In genomic region chr19:55621673-55622231, GRCh38 we compare ENCODE assay signal across 24 cellular contexts. TPM values are rescaled to one million over a fixed set of nuclear protein-coding genes. Genes with fewer than 3 reads are reported as not detected.
DNase-seq lines count a peak whose midpoint lies in the region; ATAC-seq, FAIRE-seq and TF ChIP-seq lines count a peak whose summit lies in the region.
"Had no signal": no experiment of that assay in that cellular context is flagged by ENCODE, and none has a peak within 500 bp of the region (broad histone marks: within the 10 kb centered on the region; RNA-seq: fewer than 3 reads in every experiment).

No MANE protein-coding gene starts in this region.

- POLR2A ChIA-PET in HepG2 (lab: Yijun Ruan, JAX), result interaction anchor here (0.7 kb wide), 1 partner anchor 13 kb away, joined by 3 read pairs; no protein-coding TSS in a partner anchor

- H2AFZ ChIP-seq in HepG2 (ENCODE audit: low read length), result no peak overlapping the region
- H2AFZ ChIP-seq: GM23248 had no signal

- H3K36me3 ChIP-seq in HepG2 (replicated peaks in 1 of 2; ENCODE audit: control insufficient read depth in 1 of 2, insufficient read depth in 2 of 2, low read length in 2 of 2) (peaks cover 1 to 3% of the 10 kb centered on the region in 2 experiments; a peak in 1 of 5 replicates), small intestine (ENCODE audit: control insufficient read depth in 2 of 2, insufficient read depth in 2 of 2, low read length in 2 of 2) (peaks cover 0 to 1% of the 10 kb centered on the region in 2 donors)

- no peaks in the 10 kb centered on the region for H3K27me3 ChIP-seq in right cardiac atrium (ENCODE audit: control insufficient read depth, insufficient read depth)
- no peaks in the 10 kb centered on the region for H3K27me3 ChIP-seq in HepG2 (ENCODE audit: control insufficient read depth in 1 of 2, insufficient read depth in 2 of 2, low read length in 2 of 2)
- no peaks in the 10 kb centered on the region for H3K27me3 ChIP-seq in small intestine (ENCODE audit: control insufficient read depth in 2 of 2, insufficient read depth in 2 of 2, low read length in 2 of 2)

- TF ChIP-seq CTCF in HepG2 (CRISPR knock-in tag; IDR thresholded peaks at IDR 0.05), result no peak

- CTCF ChIA-PET in HepG2 (lab: Yijun Ruan, JAX; ENCODE audit: low intra/inter-chr PET ratio, low total read pairs), result no interaction called here

- BruUV-seq in HepG2 (replicated peaks; lab: Mats Ljungman, UMichigan), result no TSS peak

- FAIRE-seq in HepG2 (lab: Jason Lieb, UNC) (no peak), small intestine (lab: Jason Lieb, UNC) (no peak)
- FAIRE-seq: GM12892, GM19239, RCC 7860 had no signal

- no peaks in the 10 kb centered on the region for H3K9me3 ChIP-seq in right cardiac atrium (ENCODE audit: control insufficient read depth, low read length)
- no peaks in the 10 kb centered on the region for H3K9me3 ChIP-seq in HepG2 (ENCODE audit: low read length)
- no peaks in the 10 kb centered on the region for H3K9me3 ChIP-seq in small intestine (ENCODE audit: control insufficient read depth, low read depth)

- no peak for TF ChIP-seq POLR2A in HepG2 (IDR thresholded peaks at IDR 0.05; ENCODE audit: insufficient read depth in 1 of 2, low read depth in 2 of 2, low read length in 2 of 2)

- peaks cover 4% of the 10 kb centered on the region for H3K79me2 ChIP-seq in HepG2 (ENCODE audit: insufficient read depth, low read length)

- peaks cover 14% of the 10 kb centered on the region; the same call in 1 of the 2 replicates for H4K20me1 ChIP-seq in HepG2 (ENCODE audit: insufficient read depth, low read length)

- intact Hi-C loops in right cardiac atrium (cut with DNase I), result no loop called here
- intact Hi-C loops in left cardiac atrium (cut with DNase I), result no loop called here
- intact Hi-C loops in HepG2 (cut with micrococcal nuclease; ENCODE audit: unreplicated experiment), result no loop called here
- intact Hi-C loops in sciatic nerve (cut with DNase I), result no loop called here

- H3K4me2 ChIP-seq in HepG2 (ENCODE audit: low read depth, low read length), result no peak overlapping the region

- no peak for TF ChIP-seq EP300 in HepG2 (IDR thresholded peaks at IDR 0.05; ENCODE audit: low read depth in 2 of 2, low read length in 2 of 2)
- no peak for TF ChIP-seq EP300 in HepG2 (CRISPR knock-in tag; IDR thresholded peaks at IDR 0.05; ENCODE audit: borderline replicate concordance)

- DNase-seq in right cardiac atrium (peak; percentile 39 to 74 (median 71)), left cardiac atrium (no peak), HepG2 (ENCODE audit: low spot score) (no peak), sciatic nerve (ENCODE audit: low spot score) (peak; percentile 68), mucosa of gallbladder (ENCODE audit: low spot score) (no peak), NCI-H69 (lab: John Stamatoyannopoulos, UW) (no peak), small intestine (no peak)
- no peak for DNase-seq in stimulated activated CD4-positive, alpha-beta T cell treated with anti-CD3 and anti-CD28 coated beads, Interleukin-2, amount 100 ng/mL, for 24 hours
- DNase-seq: 8988T; ACHN; CD4-positive, CD25-positive, alpha-beta regulatory T cell; DMS153; DND-41; GM23248; H9; Kasumi-1; NCI-H1105; NCI-H1436 treated with DMSO at 0.1 percent for 48 hours; NCI-H187 treated with DMSO at 0.1 percent for 48 hours; NCI-H524; NCI-H774 had no signal

- H3K4me3 ChIP-seq in right cardiac atrium (ENCODE audit: low read length) (no peak overlapping the region), HepG2 (replicated peaks in 1 of 3; ENCODE audit: insufficient read depth in 1 of 3, low read depth in 2 of 3, low read length in 3 of 3) (no peak overlapping the region), small intestine (ENCODE audit: low read depth in 1 of 2, low read length in 2 of 2) (no peak overlapping the region)
- H3K4me3 ChIP-seq: GM23248 had no signal

- no peak for TF ChIP-seq RAD21 in HepG2 (CRISPR knock-in tag; IDR thresholded peaks at IDR 0.05)

- in situ Hi-C loops in HepG2 (cut with HindIII; ENCODE audit: extremely low pct_ligation_motif_present, low pct_unique_long_range_greater_than_20kb), result no loop called here

- H3K9ac ChIP-seq in HepG2 (ENCODE audit: insufficient read depth, low read depth, low read length), result no peak overlapping the region
- H3K9ac ChIP-seq: GM23248 had no signal

- H3K27ac ChIP-seq in right cardiac atrium (ENCODE audit: low read length), result no peak overlapping the region
- no peak overlapping the region for H3K27ac ChIP-seq in HepG2 (ENCODE audit: extremely low read length, insufficient read depth, low read length)
- H3K27ac ChIP-seq in small intestine (ENCODE audit: low read depth in 1 of 2, low read length in 1 of 2), result no peak overlapping the region
- H3K27ac ChIP-seq: GM23248 had no signal

- H3K4me1 ChIP-seq in right cardiac atrium (ENCODE audit: control insufficient read depth, insufficient read depth, low read length) (no peaks in the 10 kb centered on the region), HepG2 (ENCODE audit: insufficient read depth, low read length) (peaks cover 31% of the 10 kb centered on the region), small intestine (ENCODE audit: control insufficient read depth in 2 of 2, insufficient read depth in 1 of 2, low read depth in 1 of 2, low read length in 1 of 2) (peaks cover 4 to 5% of the 10 kb centered on the region in 2 donors)

- whole genome bisulfite sequencing in right cardiac atrium, result 94% methylated on average over 55 of the region's 55 CpGs
- 97% methylated on average over 40 of the region's 55 CpGs for WGBS in HepG2 (ENCODE audit: low lambda C conversion rate)
- WGBS in small intestine, 3 donors, result 95 to 97% (median 96%) methylated on average over 53 to 55 of the region's 55 CpGs

- ATAC-seq in right cardiac atrium (no peak), left cardiac atrium (no peak), HepG2 (no peak), sciatic nerve (no peak)

RNA-seq across cellular contexts. Expression of gene ZNF784, which starts 2.6 kb away (rescaled TPM):
- total RNA-seq in right cardiac atrium (10 to 100 TPM; 11.5 to 16.3 (median 13.3) TPM), left cardiac atrium (10 to 100 TPM; 11.1 to 11.7 TPM), HepG2 (2016; rRNA removed; fragmentation: Illumina TruSeq; extraction: Trizol) (4.0 and 4.2 TPM in 2 replicates), sciatic nerve (4.0 TPM), mucosa of gallbladder (13.0 TPM)
- polyA plus RNA-seq in right cardiac atrium (13.0 TPM), HepG2 (2011; rRNA removed) (4.1 and 5.1 TPM in 2 replicates), small intestine (10 to 100 TPM in 2 of 3 donors, 1 to 10 TPM in 1; 9.5 to 11.9 (median 10.1) TPM)
- total RNA-seq in HepG2 (2016; cell fraction: cytosol; rRNA removed; fragmentation: Illumina TruSeq; extraction: Trizol; ENCODE audit: low read depth), result 1.1 and 1.3 TPM in 2 replicates
- 3.2 and 4.6 TPM in 2 replicates for total RNA-seq in HepG2 (2016; cell fraction: insoluble cytoplasmic fraction; rRNA removed; fragmentation: Illumina TruSeq; extraction: Trizol)
- 3.3 and 3.7 TPM in 2 replicates for total RNA-seq in HepG2 (2016; cell fraction: membrane; rRNA removed; fragmentation: Illumina TruSeq; extraction: Trizol)
- total RNA-seq in HepG2 (2016; cell fraction: nucleus; rRNA removed; fragmentation: Illumina TruSeq; extraction: Trizol), result 1.9 and 2.1 TPM in 2 replicates
- 2.9 and 3.0 TPM in 2 replicates for polyA plus RNA-seq in HepG2 (2011; cell fraction: cytosol; rRNA removed)
- polyA plus RNA-seq in HepG2 (2011; cell fraction: nucleus; rRNA removed), result 9.8 and 12.0 TPM in 2 replicates
- polyA plus RNA-seq in HepG2 (2012), result 4.6 and 5.3 TPM in 2 replicates
- polyA plus RNA-seq in HepG2 (2016; cell fraction: cytosol; fragmentation: Illumina TruSeq; extraction: Trizol; ENCODE audit: low read depth), result 1.1 and 1.2 TPM in 2 replicates
- 4.7 and 4.8 TPM in 2 replicates for polyA plus RNA-seq in HepG2 (2016; cell fraction: insoluble cytoplasmic fraction; fragmentation: Illumina TruSeq; extraction: Trizol; ENCODE audit: low read depth)
- polyA plus RNA-seq in HepG2 (2016; cell fraction: membrane; fragmentation: Illumina TruSeq; extraction: Trizol; ENCODE audit: low read depth), result 1.6 and 1.9 TPM in 2 replicates
- polyA plus RNA-seq in HepG2 (2016; cell fraction: nucleus; fragmentation: Illumina TruSeq; extraction: Trizol; ENCODE audit: insufficient read depth, low read depth), result 4.1 and 5.8 TPM in 2 replicates
- 2.9 and 8.2 TPM in 2 replicates for polyA minus RNA-seq in HepG2 (2011; rRNA and poly(A)+ RNA removed; ENCODE audit: low replicate concordance)
- polyA minus RNA-seq in HepG2 (2011; cell fraction: cytosol; rRNA and poly(A)+ RNA removed), result 1.7 and 2.9 TPM in 2 replicates
- polyA minus RNA-seq in HepG2 (2011; cell fraction: nucleus; rRNA and poly(A)+ RNA removed), result 4.8 and 5.4 TPM in 2 replicates

RNA-seq across cellular contexts. Expression of gene ZNF865, which starts 16.3 kb away (rescaled TPM):
- total RNA-seq in right cardiac atrium (10 to 100 TPM; 19.4 to 20.8 (median 20.2) TPM), left cardiac atrium (10 to 100 TPM; 16.2 to 20.2 TPM), HepG2 (2016; rRNA removed; fragmentation: Illumina TruSeq; extraction: Trizol) (0.93 and 1.0 TPM in 2 replicates), sciatic nerve (15.9 TPM), mucosa of gallbladder (21.6 TPM)
- polyA plus RNA-seq in right cardiac atrium (17.2 TPM), HepG2 (2011; rRNA removed) (1.0 and 1.5 TPM in 2 replicates), small intestine (1 to 10 TPM; 4.0 to 6.8 (median 4.3) TPM)
- 0.26 and 0.30 TPM in 2 replicates for total RNA-seq in HepG2 (2016; cell fraction: cytosol; rRNA removed; fragmentation: Illumina TruSeq; extraction: Trizol; ENCODE audit: low read depth)
- total RNA-seq in HepG2 (2016; cell fraction: insoluble cytoplasmic fraction; rRNA removed; fragmentation: Illumina TruSeq; extraction: Trizol), result 0.83 and 0.93 TPM in 2 replicates
- total RNA-seq in HepG2 (2016; cell fraction: membrane; rRNA removed; fragmentation: Illumina TruSeq; extraction: Trizol), result 1.1 and 1.3 TPM in 2 replicates
- total RNA-seq in HepG2 (2016; cell fraction: nucleus; rRNA removed; fragmentation: Illumina TruSeq; extraction: Trizol), result 0.97 and 1.1 TPM in 2 replicates
- 1.2 and 1.9 TPM in 2 replicates for polyA plus RNA-seq in HepG2 (2011; cell fraction: cytosol; rRNA removed)
- polyA plus RNA-seq in HepG2 (2011; cell fraction: nucleus; rRNA removed), result 3.2 and 3.9 TPM in 2 replicates
- 1.9 and 2.1 TPM in 2 replicates for polyA plus RNA-seq in HepG2 (2012)
- 0.71 and 0.81 TPM in 2 replicates for polyA plus RNA-seq in HepG2 (2016; cell fraction: cytosol; fragmentation: Illumina TruSeq; extraction: Trizol; ENCODE audit: low read depth)
- 3.6 and 4.1 TPM in 2 replicates for polyA plus RNA-seq in HepG2 (2016; cell fraction: insoluble cytoplasmic fraction; fragmentation: Illumina TruSeq; extraction: Trizol; ENCODE audit: low read depth)
- polyA plus RNA-seq in HepG2 (2016; cell fraction: membrane; fragmentation: Illumina TruSeq; extraction: Trizol; ENCODE audit: low read depth), result 2.4 and 2.8 TPM in 2 replicates
- 6.6 and 6.7 TPM in 2 replicates for polyA plus RNA-seq in HepG2 (2016; cell fraction: nucleus; fragmentation: Illumina TruSeq; extraction: Trizol; ENCODE audit: insufficient read depth, low read depth)
- 2.5 and 2.6 TPM in 2 replicates for polyA minus RNA-seq in HepG2 (2011; rRNA and poly(A)+ RNA removed; ENCODE audit: low replicate concordance)
- polyA minus RNA-seq in HepG2 (2011; cell fraction: cytosol; rRNA and poly(A)+ RNA removed), result 2.0 and 2.2 TPM in 2 replicates
- polyA minus RNA-seq in HepG2 (2011; cell fraction: nucleus; rRNA and poly(A)+ RNA removed), result 0.62 and 0.90 TPM in 2 replicates

RNA-seq across cellular contexts. Expression of gene ZNF580, which starts 19.1 kb away (rescaled TPM):
- total RNA-seq in right cardiac atrium (10 to 100 TPM; 23.7 to 32.0 (median 28.9) TPM), left cardiac atrium (10 to 100 TPM; 17.7 to 27.7 TPM), HepG2 (2016; rRNA removed; fragmentation: Illumina TruSeq; extraction: Trizol) (3.0 and 4.4 TPM in 2 replicates), sciatic nerve (42.2 TPM), mucosa of gallbladder (47.3 TPM)
- polyA plus RNA-seq in right cardiac atrium (18.7 TPM), HepG2 (2011; rRNA removed) (6.0 and 7.0 TPM in 2 replicates), small intestine (10 to 100 TPM in 2 of 3 donors, 1 to 10 TPM in 1; 8.3 to 16.8 (median 16.3) TPM)
- 4.9 and 7.2 TPM in 2 replicates for total RNA-seq in HepG2 (2016; cell fraction: cytosol; rRNA removed; fragmentation: Illumina TruSeq; extraction: Trizol; ENCODE audit: low read depth)
- 1.4 and 3.8 TPM in 2 replicates for total RNA-seq in HepG2 (2016; cell fraction: insoluble cytoplasmic fraction; rRNA removed; fragmentation: Illumina TruSeq; extraction: Trizol)
- 6.2 and 8.6 TPM in 2 replicates for total RNA-seq in HepG2 (2016; cell fraction: membrane; rRNA removed; fragmentation: Illumina TruSeq; extraction: Trizol)
- total RNA-seq in HepG2 (2016; cell fraction: nucleus; rRNA removed; fragmentation: Illumina TruSeq; extraction: Trizol), result 3.4 and 4.3 TPM in 2 replicates
- 4.7 and 7.3 TPM in 2 replicates for polyA plus RNA-seq in HepG2 (2011; cell fraction: cytosol; rRNA removed)
- polyA plus RNA-seq in HepG2 (2011; cell fraction: nucleus; rRNA removed), result 27.6 and 35.1 TPM in 2 replicates
- polyA plus RNA-seq in HepG2 (2012), result 18.9 and 26.2 TPM in 2 replicates
- polyA plus RNA-seq in HepG2 (2016; cell fraction: cytosol; fragmentation: Illumina TruSeq; extraction: Trizol; ENCODE audit: low read depth), result 32.0 and 36.6 TPM in 2 replicates
- 11.3 and 16.8 TPM in 2 replicates for polyA plus RNA-seq in HepG2 (2016; cell fraction: insoluble cytoplasmic fraction; fragmentation: Illumina TruSeq; extraction: Trizol; ENCODE audit: low read depth)
- polyA plus RNA-seq in HepG2 (2016; cell fraction: membrane; fragmentation: Illumina TruSeq; extraction: Trizol; ENCODE audit: low read depth), result 30.4 and 35.3 TPM in 2 replicates
- polyA plus RNA-seq in HepG2 (2016; cell fraction: nucleus; fragmentation: Illumina TruSeq; extraction: Trizol; ENCODE audit: insufficient read depth, low read depth), result 20.0 and 25.7 TPM in 2 replicates
- polyA minus RNA-seq in HepG2 (2011; rRNA and poly(A)+ RNA removed; ENCODE audit: low replicate concordance), result 7.9 and 9.8 TPM in 2 replicates
- 8.1 and 9.1 TPM in 2 replicates for polyA minus RNA-seq in HepG2 (2011; cell fraction: cytosol; rRNA and poly(A)+ RNA removed)
- polyA minus RNA-seq in HepG2 (2011; cell fraction: nucleus; rRNA and poly(A)+ RNA removed), result 7.1 and 8.8 TPM in 2 replicates

RNA-seq across cellular contexts. Expression of gene ZNF524, which starts 21.7 kb away (rescaled TPM):
- 10 to 100 TPM; 11.4 to 18.5 (median 17.5) TPM for total RNA-seq in right cardiac atrium
- polyA plus RNA-seq in right cardiac atrium, result 27.1 TPM
- total RNA-seq in left cardiac atrium, result 10 to 100 TPM; 14.1 to 18.7 TPM
- 1.6 and 4.6 TPM in 2 replicates for total RNA-seq in HepG2 (2016; rRNA removed; fragmentation: Illumina TruSeq; extraction: Trizol)
- total RNA-seq in HepG2 (2016; cell fraction: cytosol; rRNA removed; fragmentation: Illumina TruSeq; extraction: Trizol; ENCODE audit: low read depth), result 6.2 and 7.2 TPM in 2 replicates
- total RNA-seq in HepG2 (2016; cell fraction: insoluble cytoplasmic fraction; rRNA removed; fragmentation: Illumina TruSeq; extraction: Trizol), result 2.8 and 4.6 TPM in 2 replicates
- 7.6 and 10.2 TPM in 2 replicates for total RNA-seq in HepG2 (2016; cell fraction: membrane; rRNA removed; fragmentation: Illumina TruSeq; extraction: Trizol)
- 2.7 TPM in 2 replicates for total RNA-seq in HepG2 (2016; cell fraction: nucleus; rRNA removed; fragmentation: Illumina TruSeq; extraction: Trizol)
- 3.2 and 5.0 TPM in 2 replicates for polyA plus RNA-seq in HepG2 (2011; rRNA removed)
- polyA plus RNA-seq in HepG2 (2011; cell fraction: cytosol; rRNA removed), result 3.9 and 7.0 TPM in 2 replicates
- polyA plus RNA-seq in HepG2 (2011; cell fraction: nucleus; rRNA removed), result 8.3 and 9.7 TPM in 2 replicates
- polyA plus RNA-seq in HepG2 (2012), result 2.9 and 4.1 TPM in 2 replicates
- polyA plus RNA-seq in HepG2 (2016; cell fraction: cytosol; fragmentation: Illumina TruSeq; extraction: Trizol; ENCODE audit: low read depth), result 8.5 and 8.9 TPM in 2 replicates
- polyA plus RNA-seq in HepG2 (2016; cell fraction: insoluble cytoplasmic fraction; fragmentation: Illumina TruSeq; extraction: Trizol; ENCODE audit: low read depth), result 3.6 and 4.5 TPM in 2 replicates
- 9.0 and 9.5 TPM in 2 replicates for polyA plus RNA-seq in HepG2 (2016; cell fraction: membrane; fragmentation: Illumina TruSeq; extraction: Trizol; ENCODE audit: low read depth)
- 4.9 and 5.2 TPM in 2 replicates for polyA plus RNA-seq in HepG2 (2016; cell fraction: nucleus; fragmentation: Illumina TruSeq; extraction: Trizol; ENCODE audit: insufficient read depth, low read depth)
- 3.5 and 3.9 TPM in 2 replicates for polyA minus RNA-seq in HepG2 (2011; rRNA and poly(A)+ RNA removed; ENCODE audit: low replicate concordance)
- polyA minus RNA-seq in HepG2 (2011; cell fraction: cytosol; rRNA and poly(A)+ RNA removed), result 2.5 and 3.1 TPM in 2 replicates
- 2.7 and 3.3 TPM in 2 replicates for polyA minus RNA-seq in HepG2 (2011; cell fraction: nucleus; rRNA and poly(A)+ RNA removed)
- 18.9 TPM for total RNA-seq in sciatic nerve
- total RNA-seq in mucosa of gallbladder, result 37.8 TPM
- 10 to 100 TPM; 40.2 to 63.5 (median 51.2) TPM for polyA plus RNA-seq in small intestine

RNA-seq across cellular contexts. Expression of gene ZNF581, which starts 21.7 kb away (rescaled TPM):
- total RNA-seq in right cardiac atrium, result 10 to 100 TPM in 1 of 4 donors, 1 to 10 TPM in 3; 7.7 to 12.5 (median 9.3) TPM
- 6.3 TPM for polyA plus RNA-seq in right cardiac atrium
- total RNA-seq in left cardiac atrium, result 1 to 10 TPM; 8.4 to 8.6 TPM
- 18.4 and 19.6 TPM in 2 replicates for total RNA-seq in HepG2 (2016; rRNA removed; fragmentation: Illumina TruSeq; extraction: Trizol)
- 34.0 and 35.7 TPM in 2 replicates for total RNA-seq in HepG2 (2016; cell fraction: cytosol; rRNA removed; fragmentation: Illumina TruSeq; extraction: Trizol; ENCODE audit: low read depth)
- total RNA-seq in HepG2 (2016; cell fraction: insoluble cytoplasmic fraction; rRNA removed; fragmentation: Illumina TruSeq; extraction: Trizol), result 17.7 and 20.9 TPM in 2 replicates
- 38.4 and 42.1 TPM in 2 replicates for total RNA-seq in HepG2 (2016; cell fraction: membrane; rRNA removed; fragmentation: Illumina TruSeq; extraction: Trizol)
- 10.8 and 12.4 TPM in 2 replicates for total RNA-seq in HepG2 (2016; cell fraction: nucleus; rRNA removed; fragmentation: Illumina TruSeq; extraction: Trizol)
- 49.5 and 52.6 TPM in 2 replicates for polyA plus RNA-seq in HepG2 (2011; rRNA removed)
- polyA plus RNA-seq in HepG2 (2011; cell fraction: cytosol; rRNA removed), result 38.8 and 63.7 TPM in 2 replicates
- polyA plus RNA-seq in HepG2 (2011; cell fraction: nucleus; rRNA removed), result 31.7 and 33.0 TPM in 2 replicates
- 36.3 and 55.4 TPM in 2 replicates for polyA plus RNA-seq in HepG2 (2012)
- polyA plus RNA-seq in HepG2 (2016; cell fraction: cytosol; fragmentation: Illumina TruSeq; extraction: Trizol; ENCODE audit: low read depth), result 26.5 and 29.6 TPM in 2 replicates
- 17.0 and 19.4 TPM in 2 replicates for polyA plus RNA-seq in HepG2 (2016; cell fraction: insoluble cytoplasmic fraction; fragmentation: Illumina TruSeq; extraction: Trizol; ENCODE audit: low read depth)
- polyA plus RNA-seq in HepG2 (2016; cell fraction: membrane; fragmentation: Illumina TruSeq; extraction: Trizol; ENCODE audit: low read depth), result 31.3 and 37.7 TPM in 2 replicates
- 21.8 and 23.7 TPM in 2 replicates for polyA plus RNA-seq in HepG2 (2016; cell fraction: nucleus; fragmentation: Illumina TruSeq; extraction: Trizol; ENCODE audit: insufficient read depth, low read depth)
- polyA minus RNA-seq in HepG2 (2011; rRNA and poly(A)+ RNA removed; ENCODE audit: low replicate concordance), result 18.8 and 71.6 TPM in 2 replicates
- polyA minus RNA-seq in HepG2 (2011; cell fraction: cytosol; rRNA and poly(A)+ RNA removed), result 32.7 and 49.8 TPM in 2 replicates
- 8.4 and 9.6 TPM in 2 replicates for polyA minus RNA-seq in HepG2 (2011; cell fraction: nucleus; rRNA and poly(A)+ RNA removed)
- total RNA-seq in sciatic nerve, result 17.2 TPM
- total RNA-seq in mucosa of gallbladder, result 22.2 TPM
- polyA plus RNA-seq in small intestine, result 10 to 100 TPM; 15.9 to 29.2 (median 17.7) TPM

Comparison
In these comparisons a context has a peak if more than half of its experiments do, and no peak if none do; other contexts are left out.
1. DNase-seq: peak in right cardiac atrium (3 of 3) and sciatic nerve (single experiment); none in left cardiac atrium (single experiment), HepG2 (single experiment), mucosa of gallbladder (single experiment), NCI-H69 (single experiment), small intestine (single experiment) and stimulated activated CD4-positive, alpha-beta T cell treated with anti-CD3 and anti-CD28 coated beads, Interleukin-2, amount 100 ng/mL, for 24 hours (0 of 2).